In the genomic region with DNA sequence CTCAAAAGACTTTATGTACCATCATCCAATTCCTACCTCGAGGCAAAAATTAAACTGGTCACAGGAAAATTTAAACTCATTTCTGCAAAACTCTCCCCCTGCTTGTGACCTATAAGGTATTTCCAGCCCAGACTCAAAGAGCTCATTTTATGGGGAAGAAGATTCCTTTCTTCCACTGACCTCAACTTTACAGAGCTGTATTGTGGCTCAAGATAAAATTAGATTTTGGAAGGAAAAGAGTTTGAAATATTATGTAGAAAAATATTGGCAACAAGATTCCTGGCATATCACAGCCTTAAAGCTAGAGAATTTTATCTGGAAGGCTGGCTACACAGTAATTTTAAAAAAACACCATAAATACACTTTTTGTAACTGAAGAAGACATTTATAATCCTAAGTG, we compare ENCODE assay signal across 18 cellular contexts.
DNase-seq lines count a peak whose midpoint lies in the region; ATAC-seq and TF ChIP-seq lines count a peak whose summit lies in the region.
"Had no signal": no experiment of that assay in that cellular context is flagged by ENCODE, and none has a peak within 500 bp of the region (broad histone marks: within the 10 kb centered on the region; RNA-seq: fewer than 3 reads in every experiment).

No MANE protein-coding gene starts in this region.

- DNase-seq in AG10803 (ENCODE audit: low read depth): peak; percentile 28
- peak; percentile 36 for DNase-seq in RPMI7951 (ENCODE audit: low read depth)
- peak; percentile 73 for DNase-seq in fibroblast of peridontal ligament (ENCODE audit: extremely low read depth)
- DNase-seq in osteocyte (ENCODE audit: extremely low spot score, unreplicated experiment): no peak
- DNase-seq in SW480 (ENCODE audit: low spot score): no peak
- no peak for DNase-seq in posterior vena cava (ENCODE audit: low spot score)
- no peak for DNase-seq in NCI-H2107 (lab: John Stamatoyannopoulos, UW)
- DNase-seq: 8988T, DMS53, KG1, NCI-H1092 treated with DMSO at 0.1 percent for 48 hours, NCI-H1694, NCI-H446 treated with DMSO at 0.1 percent for 48 hours, NCI-H748 treated with DMSO at 0.1 percent for 48 hours, PC-9 had no signal

- intact Hi-C loops in posterior vena cava (cut with DNase I): loop anchor here in 1 of 2 donors (10.0 kb wide), 1 partner anchor 53 kb away; no protein-coding TSS in a partner anchor

- no peak overlapping the region for H3K4me3 ChIP-seq in AG10803 (ENCODE audit: low read length)
- H3K4me3 ChIP-seq: PC-9 had no signal

- ATAC-seq in GM19324 (IDR thresholded peaks at IDR 0.05; ENCODE audit: low FRiP score, unreplicated experiment): no peak
- ATAC-seq: HCT116, Right ventricle myocardium inferior had no signal

- H3K9me3 Mint-ChIP-seq in osteocyte (ENCODE audit: unreplicated experiment): peaks cover 3% of the 10 kb centered on the region

- TF ChIP-seq CTCF in AG10803 (conservative IDR thresholded peaks at IDR 0.05; ENCODE audit: low read length): no peak
- no peak for TF ChIP-seq CTCF in osteocyte (IDR thresholded peaks at IDR 0.05)

- H3K4me3 Mint-ChIP-seq in osteocyte (ENCODE audit: unreplicated experiment): no peak overlapping the region

- peak overlapping the region; percentile 59 for H3K27ac Mint-ChIP-seq in osteocyte (ENCODE audit: unreplicated experiment)

- no peaks in the 10 kb centered on the region for H3K27me3 Mint-ChIP-seq in osteocyte (ENCODE audit: unreplicated experiment)

- H3K4me1 Mint-ChIP-seq in osteocyte (ENCODE audit: unreplicated experiment): peaks cover 72% of the 10 kb centered on the region

- no peaks in the 10 kb centered on the region for H3K36me3 Mint-ChIP-seq in osteocyte (ENCODE audit: unreplicated experiment)

Comparison
In these comparisons a context has a peak if more than half of its experiments do, and no peak if none do; other contexts are left out.
1. DNase-seq: peak in AG10803 (single experiment), RPMI7951 (single experiment) and fibroblast of peridontal ligament (single experiment); none in osteocyte (single experiment), SW480 (single experiment), posterior vena cava (single experiment) and NCI-H2107 (single experiment).